Comparison of ENCODE assay signal across 8 cellular contexts in the genomic region with DNA sequence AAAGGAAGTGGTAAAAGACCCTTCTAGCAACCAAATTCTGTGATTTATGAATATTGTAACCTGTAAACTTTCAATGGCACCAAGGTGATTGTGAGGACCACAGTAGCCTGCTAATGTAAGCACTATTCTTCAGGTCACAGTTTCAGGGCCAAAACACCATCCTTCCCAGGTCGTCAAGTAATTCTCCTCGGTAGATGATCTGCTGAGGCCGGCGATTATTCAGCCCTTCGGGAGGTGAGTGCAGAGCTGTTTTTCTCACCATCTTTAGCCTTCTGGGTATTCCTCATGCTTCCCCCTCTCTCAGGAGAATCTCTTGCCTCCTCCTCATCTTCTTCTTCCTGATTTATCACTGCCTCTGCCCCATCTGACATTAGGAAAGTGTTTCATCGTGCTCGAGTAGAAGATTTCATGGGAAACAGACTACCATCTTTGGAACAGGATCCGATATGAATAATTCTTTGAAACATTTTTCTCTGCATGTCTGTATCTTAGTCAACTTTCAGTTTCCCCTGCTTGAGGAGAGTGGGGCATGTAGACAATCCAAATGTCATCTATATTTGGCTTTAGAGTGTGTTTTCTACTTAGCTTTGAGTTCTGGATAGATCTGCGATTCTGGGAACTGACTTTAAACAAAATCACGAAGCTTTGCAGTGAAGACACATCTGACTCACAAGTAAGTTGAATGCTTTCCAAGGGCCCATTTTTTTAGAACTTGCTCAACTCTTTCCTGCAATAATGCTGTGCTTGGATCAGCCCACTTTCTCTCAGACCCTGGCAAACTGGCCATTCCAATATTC.
DNase-seq lines count a peak whose midpoint lies in the region; TF ChIP-seq lines count a peak whose summit lies in the region.

No MANE protein-coding gene starts in this region.

- in situ Hi-C loops in astrocyte of the spinal cord (cut with HindIII; ENCODE audit: low sequenced_read_pairs), result no loop called here

- H3K9me3 ChIP-seq in subcutaneous abdominal adipose tissue (ENCODE audit: control insufficient read depth in 5 of 5, low read length in 5 of 5), result no peaks in the 10 kb centered on the region

- H3K36me3 ChIP-seq in subcutaneous abdominal adipose tissue (ENCODE audit: control insufficient read depth in 5 of 5, insufficient read depth in 5 of 5, low read length in 5 of 5), result no peaks in the 10 kb centered on the region

- peak overlapping the region; percentile 94 for H3K27ac ChIP-seq in subcutaneous abdominal adipose tissue (ENCODE audit: low read depth, low read length)

- no peak overlapping the region for H3K4me3 ChIP-seq in astrocyte of the spinal cord (ENCODE audit: low read depth, low read length)
- peak overlapping the region in 4 of 5 donors; percentile 4 to 49 (median 40) for H3K4me3 ChIP-seq in subcutaneous abdominal adipose tissue (ENCODE audit: low read depth in 1 of 5, low read length in 5 of 5)

- H3K4me1 ChIP-seq in subcutaneous abdominal adipose tissue (ENCODE audit: control insufficient read depth in 5 of 5, insufficient read depth in 5 of 5, low read length in 5 of 5), result peaks cover 0 to 16% (median 13%) of the 10 kb centered on the region in 5 donors

- peak; percentile 81 for DNase-seq in HT1080 (ENCODE audit: low read depth)
- peak; percentile 95 for DNase-seq in astrocyte of the spinal cord (ENCODE audit: low read depth, low spot score)
- peak; percentile 97 for DNase-seq in iris pigment epithelial cell (ENCODE audit: low read depth)
- no peak for DNase-seq in hippocampal formation (lab: John Stamatoyannopoulos, UW)
- DNase-seq in HuH-7.5 (ENCODE audit: low spot score), result no peak
- DNase-seq in NCI-H446 (lab: John Stamatoyannopoulos, UW), result no peak
- no peak for DNase-seq in SIG-M5 treated with dmso at 0.1 percent for 504 hours (lab: John Stamatoyannopoulos, UW; ENCODE audit: unreplicated experiment)

- TF ChIP-seq CTCF in astrocyte of the spinal cord (IDR thresholded peaks at IDR 0.05; ENCODE audit: low read depth, low read length), result no peak

- H3K27me3 ChIP-seq in subcutaneous abdominal adipose tissue (ENCODE audit: control insufficient read depth in 5 of 5, insufficient read depth in 4 of 5, low read length in 5 of 5), result no peaks in the 10 kb centered on the region

- H3K9ac ChIP-seq in subcutaneous abdominal adipose tissue (ENCODE audit: low read length in 5 of 5), result peak overlapping the region in 4 of 5 donors; percentile 26 to 78 (median 55)

Comparison
In these comparisons a context has a peak if more than half of its experiments do, and no peak if none do; other contexts are left out.
1. DNase-seq: peak in HT1080 (single experiment), astrocyte of the spinal cord (single experiment) and iris pigment epithelial cell (single experiment); none in hippocampal formation (0 of 2), HuH-7.5 (single experiment), NCI-H446 (0 of 2) and SIG-M5 treated with dmso at 0.1 percent for 504 hours (single experiment).